1 cellular context compared by ENCODE assay signal in genomic region chr11:102007567-102008437, GRCh38.
TF ChIP-seq lines count a peak whose summit lies in the region.

No MANE protein-coding gene starts in this region.

TF ChIP-seq in HepG2, 621 proteins besides CTCF, POLR2A, EP300 and RAD21 (continued from another document):
- TF ChIP-seq ZNF230 (CRISPR knock-in tag; IDR thresholded peaks at IDR 0.05) (no peak), BCL6 (CRISPR knock-in tag; IDR thresholded peaks at IDR 0.05) (0 out of 2 replicates have a peak, but pooled peaks have one; percentile 26), ZNF788 (CRISPR knock-in tag; IDR thresholded peaks at IDR 0.05; ENCODE audit: borderline replicate concordance) (no peak), HNRNPLL (IDR thresholded peaks at IDR 0.05; ENCODE audit: low read depth, low read length, poor library complexity, severe bottlenecking) (no peak), ZNF225 (CRISPR knock-in tag; IDR thresholded peaks at IDR 0.05) (no peak), ISL2 (CRISPR knock-in tag; IDR thresholded peaks at IDR 0.05) (peak; percentile 27; the same call in 1 of the 2 replicates), HMG20A (CRISPR knock-in tag; IDR thresholded peaks at IDR 0.05; ENCODE audit: borderline replicate concordance) (0 out of 2 replicates have a peak, but pooled peaks have one; percentile 25), ZNF510 (CRISPR knock-in tag; IDR thresholded peaks at IDR 0.05; ENCODE audit: low read depth) (0 out of 2 replicates have a peak, but pooled peaks have one; percentile 44), STAG1 (CRISPR knock-in tag; IDR thresholded peaks at IDR 0.05) (peak; percentile 79), WIZ (CRISPR knock-in tag; IDR thresholded peaks at IDR 0.05) (no peak), SIX4 (CRISPR knock-in tag; IDR thresholded peaks at IDR 0.05) (0 out of 2 replicates have a peak, but pooled peaks have one; percentile 10), ETV5 (CRISPR knock-in tag; IDR thresholded peaks at IDR 0.05; ENCODE audit: borderline replicate concordance) (peak; percentile 70; the same call in 1 of the 2 replicates), FOSL2 (CRISPR knock-in tag; IDR thresholded peaks at IDR 0.05) (peak; percentile 62), ZNF781 (CRISPR knock-in tag; IDR thresholded peaks at IDR 0.05; ENCODE audit: borderline replicate concordance, not compliant biosample characterization) (no peak), MAZ (IDR thresholded peaks at IDR 0.05; ENCODE audit: borderline replicate concordance, low read depth, low read length) (no peak), MAZ (CRISPR knock-in tag; IDR thresholded peaks at IDR 0.05; ENCODE audit: low read depth) (no peak), FOXA1 (IDR thresholded peaks at IDR 0.05) (no peak), FOXA1 (CRISPR knock-in tag; IDR thresholded peaks at IDR 0.05) (peak; percentile 44; the same call in 1 of the 2 replicates), ELF3 (CRISPR knock-in tag; IDR thresholded peaks at IDR 0.05) (no peak; the same call in 1 of the 2 replicates), ZNF430 (CRISPR knock-in tag; IDR thresholded peaks at IDR 0.05) (0 out of 2 replicates have a peak, but pooled peaks have one; percentile 24), ZNF83 (CRISPR knock-in tag; IDR thresholded peaks at IDR 0.05; ENCODE audit: borderline replicate concordance) (no peak)
- TF ChIP-seq, protein P1, sequence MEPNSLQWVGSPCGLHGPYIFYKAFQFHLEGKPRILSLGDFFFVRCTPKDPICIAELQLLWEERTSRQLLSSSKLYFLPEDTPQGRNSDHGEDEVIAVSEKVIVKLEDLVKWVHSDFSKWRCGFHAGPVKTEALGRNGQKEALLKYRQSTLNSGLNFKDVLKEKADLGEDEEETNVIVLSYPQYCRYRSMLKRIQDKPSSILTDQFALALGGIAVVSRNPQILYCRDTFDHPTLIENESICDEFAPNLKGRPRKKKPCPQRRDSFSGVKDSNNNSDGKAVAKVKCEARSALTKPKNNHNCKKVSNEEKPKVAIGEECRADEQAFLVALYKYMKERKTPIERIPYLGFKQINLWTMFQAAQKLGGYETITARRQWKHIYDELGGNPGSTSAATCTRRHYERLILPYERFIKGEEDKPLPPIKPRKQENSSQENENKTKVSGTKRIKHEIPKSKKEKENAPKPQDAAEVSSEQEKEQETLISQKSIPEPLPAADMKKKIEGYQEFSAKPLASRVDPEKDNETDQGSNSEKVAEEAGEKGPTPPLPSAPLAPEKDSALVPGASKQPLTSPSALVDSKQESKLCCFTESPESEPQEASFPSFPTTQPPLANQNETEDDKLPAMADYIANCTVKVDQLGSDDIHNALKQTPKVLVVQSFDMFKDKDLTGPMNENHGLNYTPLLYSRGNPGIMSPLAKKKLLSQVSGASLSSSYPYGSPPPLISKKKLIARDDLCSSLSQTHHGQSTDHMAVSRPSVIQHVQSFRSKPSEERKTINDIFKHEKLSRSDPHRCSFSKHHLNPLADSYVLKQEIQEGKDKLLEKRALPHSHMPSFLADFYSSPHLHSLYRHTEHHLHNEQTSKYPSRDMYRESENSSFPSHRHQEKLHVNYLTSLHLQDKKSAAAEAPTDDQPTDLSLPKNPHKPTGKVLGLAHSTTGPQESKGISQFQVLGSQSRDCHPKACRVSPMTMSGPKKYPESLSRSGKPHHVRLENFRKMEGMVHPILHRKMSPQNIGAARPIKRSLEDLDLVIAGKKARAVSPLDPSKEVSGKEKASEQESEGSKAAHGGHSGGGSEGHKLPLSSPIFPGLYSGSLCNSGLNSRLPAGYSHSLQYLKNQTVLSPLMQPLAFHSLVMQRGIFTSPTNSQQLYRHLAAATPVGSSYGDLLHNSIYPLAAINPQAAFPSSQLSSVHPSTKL (CRISPR knock-in tag; IDR thresholded peaks at IDR 0.05): peak; percentile 85
- TF ChIP-seq, protein P2, sequence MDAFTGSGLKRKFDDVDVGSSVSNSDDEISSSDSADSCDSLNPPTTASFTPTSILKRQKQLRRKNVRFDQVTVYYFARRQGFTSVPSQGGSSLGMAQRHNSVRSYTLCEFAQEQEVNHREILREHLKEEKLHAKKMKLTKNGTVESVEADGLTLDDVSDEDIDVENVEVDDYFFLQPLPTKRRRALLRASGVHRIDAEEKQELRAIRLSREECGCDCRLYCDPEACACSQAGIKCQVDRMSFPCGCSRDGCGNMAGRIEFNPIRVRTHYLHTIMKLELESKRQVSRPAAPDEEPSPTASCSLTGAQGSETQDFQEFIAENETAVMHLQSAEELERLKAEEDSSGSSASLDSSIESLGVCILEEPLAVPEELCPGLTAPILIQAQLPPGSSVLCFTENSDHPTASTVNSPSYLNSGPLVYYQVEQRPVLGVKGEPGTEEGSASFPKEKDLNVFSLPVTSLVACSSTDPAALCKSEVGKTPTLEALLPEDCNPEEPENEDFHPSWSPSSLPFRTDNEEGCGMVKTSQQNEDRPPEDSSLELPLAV (CRISPR knock-in tag; conservative IDR thresholded peaks at IDR 0.05; ENCODE audit: low read depth): no peak
- TF ChIP-seq, protein P3, sequence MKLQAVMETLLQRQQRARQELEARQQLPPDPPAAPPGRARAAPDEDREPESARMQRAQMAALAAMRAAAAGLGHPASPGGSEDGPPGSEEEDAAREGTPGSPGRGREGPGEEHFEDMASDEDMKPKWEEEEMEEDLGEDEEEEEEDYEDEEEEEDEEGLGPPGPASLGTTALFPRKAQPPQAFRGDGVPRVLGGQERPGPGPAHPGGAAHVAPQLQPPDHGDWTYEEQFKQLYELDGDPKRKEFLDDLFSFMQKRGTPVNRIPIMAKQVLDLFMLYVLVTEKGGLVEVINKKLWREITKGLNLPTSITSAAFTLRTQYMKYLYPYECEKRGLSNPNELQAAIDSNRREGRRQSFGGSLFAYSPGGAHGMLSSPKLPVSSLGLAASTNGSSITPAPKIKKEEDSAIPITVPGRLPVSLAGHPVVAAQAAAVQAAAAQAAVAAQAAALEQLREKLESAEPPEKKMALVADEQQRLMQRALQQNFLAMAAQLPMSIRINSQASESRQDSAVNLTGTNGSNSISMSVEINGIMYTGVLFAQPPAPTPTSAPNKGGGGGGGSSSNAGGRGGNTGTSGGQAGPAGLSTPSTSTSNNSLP (IDR thresholded peaks at IDR 0.05; ENCODE audit: low read depth, low read length): peak; percentile 60
